In the genomic region with DNA sequence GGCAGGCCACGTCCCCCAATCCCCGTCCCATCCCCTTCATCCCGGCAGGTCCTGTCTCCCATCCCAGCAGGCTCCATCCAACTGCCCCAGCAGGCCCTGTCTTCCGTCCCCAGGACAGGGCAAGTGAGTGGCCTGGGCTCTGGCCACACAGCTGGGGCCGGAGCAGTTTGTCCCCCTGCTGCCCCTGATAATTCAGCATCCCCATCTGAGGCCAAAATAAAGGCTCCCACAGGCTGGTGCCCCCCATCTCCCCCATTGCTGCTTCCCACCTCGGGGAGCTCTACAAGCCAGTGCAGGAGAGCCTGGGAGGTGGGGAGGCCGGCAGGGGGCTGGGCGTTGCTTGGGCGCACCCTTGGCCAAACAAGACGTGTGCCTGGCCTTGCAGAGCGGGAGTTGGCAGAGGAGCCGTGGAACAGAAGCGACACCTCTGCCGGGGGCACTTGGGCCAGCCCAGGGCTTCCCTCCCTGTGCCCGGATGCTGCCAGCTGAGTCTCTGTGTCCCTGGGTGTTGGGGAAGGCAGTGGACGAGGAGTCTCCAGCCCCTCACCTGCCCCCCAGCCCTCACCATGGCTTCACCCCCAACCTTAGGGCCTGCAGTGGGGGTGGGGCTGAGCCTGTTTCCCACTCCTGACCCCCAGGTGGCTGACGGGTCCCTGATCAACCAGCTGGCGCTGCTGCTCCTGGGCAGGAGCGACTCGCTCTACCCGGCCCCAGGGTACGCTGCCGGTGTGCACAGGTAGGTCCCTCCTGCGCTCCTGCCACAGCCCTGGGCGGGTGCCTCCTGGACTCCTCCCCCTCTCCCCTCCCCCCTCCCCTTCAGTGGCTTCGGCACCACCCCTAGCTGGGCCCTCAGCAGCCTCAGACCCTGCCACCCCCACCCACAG, we compare ENCODE assay signal across 1 cellular context.
TF ChIP-seq lines count a peak whose summit lies in the region.

No MANE protein-coding gene starts in this region.

TF ChIP-seq in GM12878, 131 proteins besides CTCF, POLR2A, EP300 and RAD21 (continued from another document):
- TF ChIP-seq, protein P1, sequence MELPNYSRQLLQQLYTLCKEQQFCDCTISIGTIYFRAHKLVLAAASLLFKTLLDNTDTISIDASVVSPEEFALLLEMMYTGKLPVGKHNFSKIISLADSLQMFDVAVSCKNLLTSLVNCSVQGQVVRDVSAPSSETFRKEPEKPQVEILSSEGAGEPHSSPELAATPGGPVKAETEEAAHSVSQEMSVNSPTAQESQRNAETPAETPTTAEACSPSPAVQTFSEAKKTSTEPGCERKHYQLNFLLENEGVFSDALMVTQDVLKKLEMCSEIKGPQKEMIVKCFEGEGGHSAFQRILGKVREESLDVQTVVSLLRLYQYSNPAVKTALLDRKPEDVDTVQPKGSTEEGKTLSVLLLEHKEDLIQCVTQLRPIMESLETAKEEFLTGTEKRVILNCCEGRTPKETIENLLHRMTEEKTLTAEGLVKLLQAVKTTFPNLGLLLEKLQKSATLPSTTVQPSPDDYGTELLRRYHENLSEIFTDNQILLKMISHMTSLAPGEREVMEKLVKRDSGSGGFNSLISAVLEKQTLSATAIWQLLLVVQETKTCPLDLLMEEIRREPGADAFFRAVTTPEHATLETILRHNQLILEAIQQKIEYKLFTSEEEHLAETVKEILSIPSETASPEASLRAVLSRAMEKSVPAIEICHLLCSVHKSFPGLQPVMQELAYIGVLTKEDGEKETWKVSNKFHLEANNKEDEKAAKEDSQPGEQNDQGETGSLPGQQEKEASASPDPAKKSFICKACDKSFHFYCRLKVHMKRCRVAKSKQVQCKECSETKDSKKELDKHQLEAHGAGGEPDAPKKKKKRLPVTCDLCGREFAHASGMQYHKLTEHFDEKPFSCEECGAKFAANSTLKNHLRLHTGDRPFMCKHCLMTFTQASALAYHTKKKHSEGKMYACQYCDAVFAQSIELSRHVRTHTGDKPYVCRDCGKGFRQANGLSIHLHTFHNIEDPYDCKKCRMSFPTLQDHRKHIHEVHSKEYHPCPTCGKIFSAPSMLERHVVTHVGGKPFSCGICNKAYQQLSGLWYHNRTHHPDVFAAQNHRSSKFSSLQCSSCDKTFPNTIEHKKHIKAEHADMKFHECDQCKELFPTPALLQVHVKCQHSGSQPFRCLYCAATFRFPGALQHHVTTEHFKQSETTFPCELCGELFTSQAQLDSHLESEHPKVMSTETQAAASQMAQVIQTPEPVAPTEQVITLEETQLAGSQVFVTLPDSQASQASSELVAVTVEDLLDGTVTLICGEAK (IDR thresholded peaks at IDR 0.05; ENCODE audit: borderline replicate concordance) = no peak
- TF ChIP-seq BMI1 (IDR thresholded peaks at IDR 0.05; ENCODE audit: borderline replicate concordance) = no peak
TF ChIP-seq in GM12878: peak in this region for 0.
